Comparison of ENCODE assay signal across 9 cellular contexts in the genomic region with DNA sequence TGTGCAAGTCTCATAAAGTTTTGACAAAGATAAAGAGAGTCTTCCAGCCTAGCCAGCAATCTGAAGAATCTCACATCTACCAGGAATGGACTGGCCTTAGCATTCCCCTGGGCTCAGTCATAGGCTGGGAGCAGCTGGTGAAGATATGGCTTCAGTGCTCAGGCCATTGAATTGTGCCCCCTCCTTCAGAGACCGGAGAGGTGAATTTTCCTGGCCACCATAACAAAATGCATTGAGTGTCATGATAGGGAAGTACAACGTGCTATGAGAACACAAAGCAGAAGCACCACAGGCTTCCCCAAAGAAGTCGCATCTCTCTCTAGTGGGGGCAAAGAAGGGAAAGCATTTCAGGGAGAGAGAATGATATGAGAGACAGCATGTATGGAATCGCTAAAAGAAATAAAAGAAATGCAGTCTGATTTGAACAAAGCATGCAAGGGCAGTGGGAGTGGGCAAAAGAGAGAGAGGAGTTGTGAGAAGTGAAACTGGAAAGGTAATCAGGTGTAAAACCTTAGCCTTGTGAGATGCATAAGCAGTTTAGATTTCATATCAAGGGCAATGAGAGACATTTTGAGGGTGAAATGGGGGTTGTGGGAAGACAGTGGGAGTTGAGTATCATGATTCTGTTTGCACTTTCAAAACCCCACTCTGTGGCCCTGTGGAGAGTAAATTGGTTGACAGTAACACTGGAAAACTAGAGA. TPM values are rescaled to one million over a fixed set of nuclear protein-coding genes. Genes with fewer than 3 reads are reported as not detected.
DNase-seq lines count a peak whose midpoint lies in the region; ATAC-seq and TF ChIP-seq lines count a peak whose summit lies in the region.
"Had no signal": no experiment of that assay in that cellular context is flagged by ENCODE, and none has a peak within 500 bp of the region (broad histone marks: within the 10 kb centered on the region; RNA-seq: fewer than 3 reads in every experiment).

No MANE protein-coding gene starts in this region.

- TF ChIP-seq CTCF in GM06990 (IDR thresholded peaks at IDR 0.05; ENCODE audit: insufficient read depth, low read length, poor library complexity, severe bottlenecking), result no peak

- H3K36me3 Mint-ChIP-seq in effector memory CD8-positive, alpha-beta T cell (ENCODE audit: insufficient read depth), result no peaks in the 10 kb centered on the region
- no peaks in the 10 kb centered on the region for H3K36me3 Mint-ChIP-seq in activated CD4-positive, alpha-beta memory T cell treated with anti-CD3 and anti-CD28 coated beads, Interleukin-2, amount 10 ng/mL, durations not matched to agents 7 days and 5 days (ENCODE audit: low read depth)

- DNase-seq in GM06990 (ENCODE audit: extremely low read depth, insufficient read length), result peak; percentile 9
- peak; percentile 21 for DNase-seq in germinal center (ENCODE audit: low spot score)
- no peak for DNase-seq in stimulated activated CD4-positive, alpha-beta T cell treated with anti-CD3 and anti-CD28 coated beads, Interleukin-12 subunit alpha, Interleukin-12 subunit beta, amount 100 ng/mL, for 4 hours
- no peak for DNase-seq in effector memory CD8-positive, alpha-beta T cell
- DNase-seq in activated naive CD4-positive, alpha-beta T cell (lab: John Stamatoyannopoulos, UW), result no peak
- no peak for DNase-seq in activated CD4-positive, alpha-beta memory T cell treated with anti-CD3 and anti-CD28 coated beads, Interleukin-2, amount 10 ng/mL, durations not matched to agents 7 days and 5 days

- no peak overlapping the region for H3K4me3 Mint-ChIP-seq in effector memory CD8-positive, alpha-beta T cell
- H3K4me3 Mint-ChIP-seq in activated CD4-positive, alpha-beta memory T cell treated with anti-CD3 and anti-CD28 coated beads, Interleukin-2, amount 10 ng/mL, durations not matched to agents 7 days and 5 days, result no peak overlapping the region

- no peak overlapping the region for H3K4me3 ChIP-seq in GM06990 (replicated peaks; ENCODE audit: low read depth, low read length)

- ATAC-seq in GM19468 (IDR thresholded peaks at IDR 0.05; ENCODE audit: extremely low read depth, unreplicated experiment), result peak; percentile 74
- peak; percentile 90 for ATAC-seq in HG03139 (IDR thresholded peaks at IDR 0.05; ENCODE audit: unreplicated experiment)
- ATAC-seq in effector memory CD8-positive, alpha-beta T cell (replicated peaks), result no peak

- no peak overlapping the region for H3K27ac Mint-ChIP-seq in effector memory CD8-positive, alpha-beta T cell
- H3K27ac Mint-ChIP-seq in activated CD4-positive, alpha-beta memory T cell treated with anti-CD3 and anti-CD28 coated beads, Interleukin-2, amount 10 ng/mL, durations not matched to agents 7 days and 5 days, result no peak overlapping the region

- POLR2A ChIA-PET in activated CD4-positive, alpha-beta memory T cell treated with anti-CD3 and anti-CD28 coated beads, Interleukin-2, amount 10 ng/mL, durations not matched to agents 7 days and 5 days (lab: Charles Lee), result no interaction called here

- CTCF ChIA-PET in activated CD4-positive, alpha-beta memory T cell treated with anti-CD3 and anti-CD28 coated beads, Interleukin-2, amount 10 ng/mL, durations not matched to agents 7 days and 5 days (lab: Charles Lee), result no interaction called here

- no peaks in the 10 kb centered on the region for H3K4me1 Mint-ChIP-seq in effector memory CD8-positive, alpha-beta T cell (ENCODE audit: low read depth in 2 of 2)
- no peaks in the 10 kb centered on the region for H3K4me1 Mint-ChIP-seq in activated CD4-positive, alpha-beta memory T cell treated with anti-CD3 and anti-CD28 coated beads, Interleukin-2, amount 10 ng/mL, durations not matched to agents 7 days and 5 days

- H3K27me3 Mint-ChIP-seq in effector memory CD8-positive, alpha-beta T cell, result peaks cover 60 to 69% of the 10 kb centered on the region in 2 donors
- H3K27me3 Mint-ChIP-seq in activated CD4-positive, alpha-beta memory T cell treated with anti-CD3 and anti-CD28 coated beads, Interleukin-2, amount 10 ng/mL, durations not matched to agents 7 days and 5 days, result peaks cover 10% of the 10 kb centered on the region

- H3K9me3 Mint-ChIP-seq in effector memory CD8-positive, alpha-beta T cell, result peaks cover 0 to 2% of the 10 kb centered on the region in 2 donors
- no peaks in the 10 kb centered on the region for H3K9me3 Mint-ChIP-seq in activated CD4-positive, alpha-beta memory T cell treated with anti-CD3 and anti-CD28 coated beads, Interleukin-2, amount 10 ng/mL, durations not matched to agents 7 days and 5 days

- H3K36me3 ChIP-seq in GM06990 (ENCODE audit: control insufficient read depth, insufficient read depth, low read length), result no peaks in the 10 kb centered on the region

- H3K27me3 ChIP-seq in GM06990 (replicated peaks; ENCODE audit: control insufficient read depth, insufficient read depth, low read length), result no peaks in the 10 kb centered on the region; the same call in 1 of the 2 replicates

RNA-seq across cellular contexts. Expression of gene NMUR2, which starts 57.1 kb away (rescaled TPM):
- total RNA-seq in activated CD4-positive, alpha-beta memory T cell treated with anti-CD3 and anti-CD28 coated beads, Interleukin-2, amount 10 ng/mL, durations not matched to agents 7 days and 5 days, result not detected
- total RNA-seq: cerebellum had no signal

Comparison
In these comparisons a context has a peak if more than half of its experiments do, and no peak if none do; other contexts are left out.
1. DNase-seq: peak in GM06990 (single experiment) and germinal center (single experiment); none in stimulated activated CD4-positive, alpha-beta T cell treated with anti-CD3 and anti-CD28 coated beads, Interleukin-12 subunit alpha, Interleukin-12 subunit beta, amount 100 ng/mL, for 4 hours (single experiment), effector memory CD8-positive, alpha-beta T cell (0 of 3), activated naive CD4-positive, alpha-beta T cell (0 of 4) and activated CD4-positive, alpha-beta memory T cell treated with anti-CD3 and anti-CD28 coated beads, Interleukin-2, amount 10 ng/mL, durations not matched to agents 7 days and 5 days (single experiment).